Comparison of ENCODE assay signal across 1 cellular context in the genomic region with DNA sequence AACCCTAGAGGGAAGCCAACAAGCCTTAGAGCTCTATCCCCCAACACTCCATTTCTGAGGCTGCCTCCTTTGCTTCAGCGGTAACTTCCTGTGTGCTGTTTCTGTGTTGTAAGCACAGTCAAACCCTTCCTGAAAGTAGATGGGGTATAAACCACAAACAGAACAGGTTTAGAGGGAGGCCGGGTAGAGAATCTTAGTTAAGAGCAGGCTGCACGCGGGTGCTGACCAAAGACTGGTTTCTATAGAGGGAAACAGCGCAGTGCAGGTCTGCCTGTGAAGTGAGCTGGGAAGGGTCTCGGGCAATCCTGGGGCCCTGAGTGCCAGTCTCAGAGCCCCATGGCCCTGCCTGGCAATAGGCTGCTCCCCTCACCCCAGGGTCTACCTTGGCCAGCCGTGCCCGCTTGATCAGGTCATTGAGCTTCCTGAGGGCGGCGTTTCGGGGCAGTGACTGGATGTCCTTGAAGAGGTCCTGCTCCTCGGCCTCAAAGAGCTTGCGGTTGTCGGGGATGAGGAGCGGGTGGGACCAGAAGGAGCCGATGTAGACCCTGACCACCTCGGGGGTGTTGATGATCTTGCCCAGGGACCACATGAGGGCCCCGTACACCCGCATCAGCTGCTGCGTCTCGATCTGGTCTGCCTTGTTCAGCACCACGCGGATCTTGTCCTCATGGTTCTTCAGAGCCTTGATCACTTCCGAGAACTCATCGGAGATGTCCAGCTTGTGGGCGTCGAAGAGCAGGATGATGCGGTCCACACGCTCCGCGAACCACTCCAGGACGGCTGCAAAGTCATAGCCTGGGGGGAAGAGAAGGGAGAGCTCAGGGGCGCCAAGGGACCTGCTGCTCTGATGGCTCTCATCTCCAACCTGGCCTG.
TF ChIP-seq lines count a peak whose summit lies in the region.

No MANE protein-coding gene starts in this region.

TF ChIP-seq in GM23338, 12 proteins besides CTCF, POLR2A, EP300 and RAD21:
- TF ChIP-seq ZNF462 (CRISPR knock-in tag; IDR thresholded peaks at IDR 0.05), result no peak
